Comparison of ENCODE assay signal across 8 cellular contexts in genomic region chr2:197434541-197435513, GRCh38. TPM values are rescaled to one million over a fixed set of nuclear protein-coding genes. Genes with fewer than 3 reads are reported as not detected.
DNase-seq lines count a peak whose midpoint lies in the region; ATAC-seq and TF ChIP-seq lines count a peak whose summit lies in the region.

Gene SF3B1 (minus strand): TSS chr2:197435028. CDS start chr2:197434999, 29 bp downstream.

- no peaks in the 10 kb centered on the region for H3K27me3 Mint-ChIP-seq in CD8-positive, alpha-beta memory T cell

- DNase-seq in CD8-positive, alpha-beta memory T cell: peak; percentile 99 to 100 (median 99)
- DNase-seq in HS-5 (ENCODE audit: low read depth) (peak; percentile 94), lung (ENCODE audit: low spot score) (peak; percentile 99)
- peak; percentile 99 for DNase-seq in NK-92 treated with Interleukin-12 subunit alpha and Interleukin-12 subunit beta, amount 100 ng/mL, for 24 hours (lab: John Stamatoyannopoulos, UW)
- peak; percentile 98 for DNase-seq in activated CD8-positive, alpha-beta memory T cell treated with anti-CD3 and anti-CD28 coated beads for 24 hours
- peak; percentile 98 for DNase-seq in effector CD8-positive, alpha-beta T cell (lab: John Stamatoyannopoulos, UW)
- DNase-seq in stimulated activated CD4-positive, alpha-beta T cell treated with anti-CD3 and anti-CD28 coated beads, TNF-alpha, amount 100 ng/mL, for 4 hours (ENCODE audit: low read depth in 3 of 3): peak; percentile 92 to 98 (median 98)

- ATAC-seq in GM19468 (IDR thresholded peaks at IDR 0.05; ENCODE audit: extremely low read depth, unreplicated experiment) (peak; percentile 89), lung (ENCODE audit: insufficient read depth, low FRiP score) (peak; percentile 99)

- TF ChIP-seq CTCF in lung (IDR thresholded peaks at IDR 0.05; ENCODE audit: control extremely low read depth, extremely low read depth): no peak

- H3K4me1 ChIP-seq in CD8-positive, alpha-beta memory T cell (ENCODE audit: insufficient read depth, low read length): peaks cover 46% of the 10 kb centered on the region
- peaks cover 12 to 18% of the 10 kb centered on the region in 2 donors for H3K4me1 ChIP-seq in lung (ENCODE audit: control insufficient read depth in 2 of 2, insufficient read depth in 2 of 2, low read length in 2 of 2)

- H3K27ac ChIP-seq in CD8-positive, alpha-beta memory T cell (ENCODE audit: low read depth, low read length): peak within 1 kb of the TSS; percentile 99
- peak within 1 kb of the TSS; percentile 93 to 99 for H3K27ac ChIP-seq in lung (ENCODE audit: low read depth in 1 of 2, low read length in 1 of 2)

- CTCF ChIA-PET in CD8-positive, alpha-beta memory T cell (lab: Charles Lee): interaction anchor here (0.9 to 4.0 kb wide), 5 partner anchors 10 to 66 kb away, joined by 3 to 30 read pairs (median 4); partner anchors contain the start of genes COQ10B and HSPE1

- peak within 1 kb of the TSS; percentile 95 for H3K4me3 ChIP-seq in CD8-positive, alpha-beta memory T cell (ENCODE audit: low read length)
- peak within 1 kb of the TSS; percentile 86 for H3K4me3 ChIP-seq in lung

- H3K4me3 Mint-ChIP-seq in CD8-positive, alpha-beta memory T cell: peak within 1 kb of the TSS; percentile 95 to 100 (median 100)

- H3K9me3 ChIP-seq in CD8-positive, alpha-beta memory T cell (ENCODE audit: low read length): no peaks in the 10 kb centered on the region
- no peaks in the 10 kb centered on the region for H3K9me3 ChIP-seq in lung (ENCODE audit: control insufficient read depth in 2 of 2, insufficient read depth in 1 of 2, low read length in 1 of 2)

- H3K4me1 Mint-ChIP-seq in CD8-positive, alpha-beta memory T cell: peaks cover 55 to 60% (median 58%) of the 10 kb centered on the region in 3 donors

- H3K9me3 Mint-ChIP-seq in CD8-positive, alpha-beta memory T cell: no peaks in the 10 kb centered on the region

- peak within 1 kb of the TSS; percentile 98 to 100 (median 100) for H3K27ac Mint-ChIP-seq in CD8-positive, alpha-beta memory T cell

- POLR2A ChIA-PET in CD8-positive, alpha-beta memory T cell (lab: Charles Lee): interaction anchor here (0.6 to 5.5 kb wide), 15 partner anchors 10 to 635 kb away, joined by 3 to 97 read pairs (median 5); partner anchors contain the start of genes ANKRD44, COQ10B, GTF3C3 and HSPD1

- WGBS in lung, 2 donors: 1% methylated on average over 74 of the region's 74 CpGs

- H3K27me3 ChIP-seq in CD8-positive, alpha-beta memory T cell (ENCODE audit: insufficient read depth, low read length, poor library complexity, severe bottlenecking): no peaks in the 10 kb centered on the region
- no peaks in the 10 kb centered on the region for H3K27me3 ChIP-seq in lung (ENCODE audit: control insufficient read depth, insufficient read depth)

- peaks cover 0 to 33% (median 0%) of the 10 kb centered on the region in 3 donors for H3K36me3 Mint-ChIP-seq in CD8-positive, alpha-beta memory T cell

- no peaks in the 10 kb centered on the region for H3K36me3 ChIP-seq in CD8-positive, alpha-beta memory T cell (ENCODE audit: insufficient read depth, low read length)
- no peaks in the 10 kb centered on the region for H3K36me3 ChIP-seq in lung (ENCODE audit: control insufficient read depth in 2 of 2, insufficient read depth in 2 of 2, low read length in 2 of 2)

RNA-seq across cellular contexts. Expression of gene SF3B1, which starts in this region (rescaled TPM):
- 100 to 1,000 TPM; 281 to 287 TPM for total RNA-seq in CD8-positive, alpha-beta memory T cell
- 153 TPM for polyA plus RNA-seq in CD8-positive, alpha-beta memory T cell
- 100 to 1,000 TPM; 189 to 432 TPM for total RNA-seq in lung
- polyA plus RNA-seq in lung: 100 to 1,000 TPM; 126 to 275 TPM

Comparison
In these comparisons a context has a peak if more than half of its experiments do, and no peak if none do; other contexts are left out.
1. Peak in every context shown above with its lines: DNase-seq, ATAC-seq, H3K4me3 ChIP-seq and H3K27ac ChIP-seq.